In the genomic region with DNA sequence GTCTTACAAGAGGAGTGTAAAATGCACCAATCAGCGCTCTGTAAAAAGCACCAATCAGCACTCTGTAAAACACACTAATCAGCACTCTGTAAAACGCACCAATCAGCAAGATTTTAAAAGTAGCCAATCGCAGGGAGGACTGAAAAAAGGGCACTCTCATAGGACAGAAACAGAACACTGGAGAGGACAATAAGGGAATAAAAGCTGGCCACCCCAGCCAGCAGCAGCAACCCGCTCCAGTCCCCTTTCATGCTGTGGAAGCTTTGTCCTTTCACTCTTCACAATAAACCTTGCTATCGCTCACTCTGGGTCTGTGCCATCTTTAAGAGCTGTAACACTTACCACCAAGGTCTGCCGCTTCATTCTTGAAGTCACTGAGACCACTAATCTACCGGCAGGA, we compare ENCODE assay signal across 8 cellular contexts. TPM values are rescaled to one million over a fixed set of nuclear protein-coding genes. Genes with fewer than 3 reads are reported as not detected.
DNase-seq lines count a peak whose midpoint lies in the region; ATAC-seq, FAIRE-seq and TF ChIP-seq lines count a peak whose summit lies in the region.
"Had no signal": no experiment of that assay in that cellular context is flagged by ENCODE, and none has a peak within 500 bp of the region (broad histone marks: within the 10 kb centered on the region; RNA-seq: fewer than 3 reads in every experiment).

No MANE protein-coding gene starts in this region.

- peaks cover 6% of the 10 kb centered on the region for H3K36me3 Mint-ChIP-seq in activated naive CD8-positive, alpha-beta T cell treated with anti-CD3 and anti-CD28 coated beads for 36 hours
- no peaks in the 10 kb centered on the region for H3K36me3 Mint-ChIP-seq in naive B cell

- H3K4me3 Mint-ChIP-seq in activated naive CD8-positive, alpha-beta T cell treated with anti-CD3 and anti-CD28 coated beads for 36 hours: no peak overlapping the region
- peak overlapping the region in 5 of 8 donors; percentile 26 to 97 (median 51) for H3K4me3 Mint-ChIP-seq in naive B cell

- H3K27ac Mint-ChIP-seq in activated naive CD8-positive, alpha-beta T cell treated with anti-CD3 and anti-CD28 coated beads for 36 hours: peak overlapping the region; percentile 96
- H3K27ac Mint-ChIP-seq in naive B cell: peak overlapping the region in 1 of 6 donors; percentile 57

- no peak for TF ChIP-seq CTCF in LNCaP clone FGC (IDR thresholded peaks at IDR 0.05; ENCODE audit: control insufficient read depth, extremely low read depth, insufficient read depth)

- DNase-seq in DMS53 (lab: John Stamatoyannopoulos, UW): peak; percentile 80
- DNase-seq in LNCaP clone FGC (ENCODE audit: low read depth): no peak
- no peak for DNase-seq in activated naive CD8-positive, alpha-beta T cell treated with anti-CD3 and anti-CD28 coated beads for 36 hours
- no peak for DNase-seq in naive B cell
- no peak for DNase-seq in HTR-8/SVneo (ENCODE audit: insufficient read length, low spot score)
- no peak for DNase-seq in RCC 7860 (ENCODE audit: low spot score)
- DNase-seq in NCI-H187 treated with DMSO at 0.1 percent for 48 hours (lab: John Stamatoyannopoulos, UW): no peak
- DNase-seq: T1000 had no signal

- FAIRE-seq in HTR-8/SVneo (lab: Jason Lieb, UNC) (no peak), RCC 7860 (lab: Jason Lieb, UNC) (no peak)

- H3K27me3 Mint-ChIP-seq in activated naive CD8-positive, alpha-beta T cell treated with anti-CD3 and anti-CD28 coated beads for 36 hours: no peaks in the 10 kb centered on the region
- no peaks in the 10 kb centered on the region for H3K27me3 Mint-ChIP-seq in naive B cell

- peak overlapping the region; percentile 80; the same call in 1 of the 2 replicates for H3K4me3 ChIP-seq in LNCaP clone FGC (ENCODE audit: low read depth, low read length)

- H3K9me3 Mint-ChIP-seq in activated naive CD8-positive, alpha-beta T cell treated with anti-CD3 and anti-CD28 coated beads for 36 hours: no peaks in the 10 kb centered on the region
- H3K9me3 Mint-ChIP-seq in naive B cell: peaks cover 0 to 4% (median 0%) of the 10 kb centered on the region in 7 donors

- no peak for ATAC-seq in naive B cell (ENCODE audit: low read depth in 2 of 2)

- peaks cover 30% of the 10 kb centered on the region for H3K4me1 Mint-ChIP-seq in activated naive CD8-positive, alpha-beta T cell treated with anti-CD3 and anti-CD28 coated beads for 36 hours
- peaks cover 12 to 20% (median 18%) of the 10 kb centered on the region in 3 donors for H3K4me1 Mint-ChIP-seq in naive B cell

RNA-seq across cellular contexts. Expression of a gene that starts 1.7 kb away (rescaled TPM):
- 10 to 100 TPM; 19.8 to 20.1 TPM for total RNA-seq in activated naive CD8-positive, alpha-beta T cell treated with anti-CD3 and anti-CD28 coated beads for 36 hours
- polyA plus RNA-seq in naive B cell (ENCODE audit: low read depth in 6 of 6): 10 to 100 TPM in 4 of 6 donors, 1 to 10 TPM in 2; 8.2 to 14.7 (median 12.3) TPM
